In the genomic region with DNA sequence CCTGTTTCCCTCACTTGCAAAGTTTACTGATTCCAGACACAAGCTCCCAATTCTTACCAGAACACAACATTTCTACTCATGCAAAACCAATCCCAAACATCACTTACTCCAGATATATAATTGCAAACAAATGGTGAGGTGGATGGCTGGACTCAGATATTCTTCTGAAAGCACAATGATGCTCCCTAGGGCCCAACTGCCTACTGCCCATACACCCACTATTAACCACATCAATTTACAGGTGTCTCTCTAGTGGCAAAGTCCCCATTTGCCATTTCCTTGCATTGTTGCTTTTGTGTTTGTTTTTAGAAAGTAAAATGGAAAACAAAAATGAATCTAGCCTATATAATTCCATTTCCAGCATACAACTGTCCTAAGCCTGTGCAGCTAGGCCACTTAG, we compare ENCODE assay signal across 28 cellular contexts.
"Had no signal": no experiment of that assay in that cellular context is flagged by ENCODE, and none has a peak within 500 bp of the region (broad histone marks: within the 10 kb centered on the region; RNA-seq: fewer than 3 reads in every experiment).

No MANE protein-coding gene starts in this region.

- H3K27ac ChIP-seq: ascending aorta, breast epithelium, cardiac muscle cell, colonic mucosa, epithelial cell of prostate, gastrocnemius medialis, heart right ventricle had no signal

- FAIRE-seq: endometrium, endothelial cell of umbilical vein had no signal

- H3K27me3 ChIP-seq: ascending aorta, breast epithelium, cardiac muscle cell, colonic mucosa, gastrocnemius medialis had no signal

- H3K4me3 ChIP-seq: ascending aorta, breast epithelium, cardiac muscle cell, colonic mucosa, gastrocnemius medialis, heart right ventricle had no signal

- H3K9me3 ChIP-seq: ascending aorta, breast epithelium, colonic mucosa, gastrocnemius medialis, heart right ventricle had no signal

- DNase-seq: activated CD4-positive, alpha-beta memory T cell treated with anti-CD3 and anti-CD28 coated beads for 36 hours; activated CD4-positive, alpha-beta T cell treated with anti-CD3 and anti-CD28 coated beads for 36 hours; activated CD4-positive, alpha-beta T cell treated with anti-CD3 and anti-CD28 coated beads, Interleukin-2, amount 10 ng/mL, durations not matched to agents 24 days and 14 days; activated CD4-positive, CD25-positive, alpha-beta regulatory T cell; activated CD4-positive, CD25-positive, alpha-beta regulatory T cell treated with anti-CD3 and anti-CD28 coated beads, Interleukin-2, amount 50 U/mL, for 72 hours; activated CD8-positive, alpha-beta memory T cell treated with anti-CD3 and anti-CD28 coated beads, Interleukin-2, amount 50 U/mL, for 48 hours; activated gamma-delta T cell; activated naive CD4-positive, alpha-beta T cell; activated naive CD4-positive, alpha-beta T cell treated with anti-CD3 and anti-CD28 coated beads, Interleukin-2, amount 10 ng/mL, durations not matched to agents 7 days and 5 days; activated naive CD8-positive, alpha-beta T cell treated with anti-CD3 and anti-CD28 coated beads, Interleukin-2, amount 10 ng/mL, durations not matched to agents 7 days and 5 days; activated T-cell treated with anti-CD3 and anti-CD28 coated beads for 4 hours; activated T-cell treated with anti-CD3 and anti-CD28 coated beads, Interleukin-2, amount 50 U/mL, for 24 hours; activated T-cell treated with anti-CD3 and anti-CD28 coated beads, Interleukin-2, amount 50 U/mL, for 72 hours; central memory CD4-positive, alpha-beta T cell; cerebellar nuclear complex; colonic mucosa; effector CD8-positive, alpha-beta T cell; foreskin fibroblast; gastrocnemius medialis; heart right ventricle; T-helper 2 cell had no signal

- ATAC-seq: activated CD4-positive, alpha-beta T cell treated with anti-CD3 and anti-CD28 coated beads for 36 hours; activated naive CD4-positive, alpha-beta T cell treated with anti-CD3 and anti-CD28 coated beads, Interleukin-2, amount 50 U/mL, for 72 hours; activated T-cell treated with anti-CD3 and anti-CD28 coated beads, Interleukin-2, amount 50 U/mL, for 72 hours; gastrocnemius medialis; heart right ventricle had no signal

- H3K4me1 ChIP-seq: ascending aorta, breast epithelium, gastrocnemius medialis, heart right ventricle had no signal

- H3K36me3 ChIP-seq: ascending aorta, breast epithelium, cardiac muscle cell, colonic mucosa, gastrocnemius medialis, heart right ventricle had no signal
